ENCODE assay signal across 22 cellular contexts in the genomic region with DNA sequence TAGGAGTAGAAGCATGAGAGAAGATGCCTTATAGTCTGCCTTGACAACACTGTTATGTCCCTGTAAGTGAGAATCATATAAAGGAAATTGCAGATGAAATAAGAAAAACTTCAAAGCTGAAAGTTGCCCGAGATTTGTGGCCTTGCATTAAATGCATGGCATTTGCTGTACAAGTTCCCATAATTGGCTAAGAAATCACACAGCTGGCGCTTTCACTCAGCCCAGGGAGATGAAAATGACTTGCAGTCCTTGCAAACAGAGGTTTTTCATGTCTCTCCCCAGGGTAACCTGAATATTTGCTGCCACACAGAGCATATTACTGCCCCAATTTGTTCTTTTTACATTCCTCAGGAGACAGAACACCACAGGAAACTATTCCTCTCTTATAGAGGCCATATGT.
DNase-seq lines count a peak whose midpoint lies in the region; ATAC-seq, FAIRE-seq and TF ChIP-seq lines count a peak whose summit lies in the region.
"Had no signal": no experiment of that assay in that cellular context is flagged by ENCODE, and none has a peak within 500 bp of the region (broad histone marks: within the 10 kb centered on the region; RNA-seq: fewer than 3 reads in every experiment).

No MANE protein-coding gene starts in this region.

- H3K27ac Mint-ChIP-seq in osteocyte (ENCODE audit: unreplicated experiment) (peak overlapping the region; percentile 16), immature natural killer cell (no peak overlapping the region)
- H3K27ac Mint-ChIP-seq: B cell; CD4-positive, CD25-positive, alpha-beta regulatory T cell; HFFc6; IgD-negative memory B cell had no signal

- H3K27ac ChIP-seq in SJCRH30 = 0 out of 2 replicates have a peak overlapping the region, but pooled peaks have one; percentile 5
- no peak overlapping the region for H3K27ac ChIP-seq in heart right ventricle

- H3K9me3 ChIP-seq in SJCRH30 (replicated peaks) = no peaks in the 10 kb centered on the region
- no peaks in the 10 kb centered on the region for H3K9me3 ChIP-seq in heart right ventricle
- H3K9me3 ChIP-seq: Caco-2 had no signal

- no peaks in the 10 kb centered on the region for H3K27me3 Mint-ChIP-seq in osteocyte (ENCODE audit: unreplicated experiment)
- H3K27me3 Mint-ChIP-seq in immature natural killer cell (ENCODE audit: low read depth in 3 of 3) = peaks cover 0 to 13% (median 0%) of the 10 kb centered on the region in 3 donors
- H3K27me3 Mint-ChIP-seq: CD4-positive, CD25-positive, alpha-beta regulatory T cell had no signal

- WGBS in heart right ventricle, 2 donors = 83 to 87% methylated on average over 2 of the region's 2 CpGs

- no peak for ATAC-seq in heart right ventricle
- ATAC-seq: HCT116, HepG2 had no signal

- H3K4me1 ChIP-seq in SJCRH30 (peaks cover 8% of the 10 kb centered on the region), heart right ventricle (no peaks in the 10 kb centered on the region)
- H3K4me1 ChIP-seq: Caco-2 had no signal

- TF ChIP-seq CTCF in AG10803 (conservative IDR thresholded peaks at IDR 0.05; ENCODE audit: low read length) (no peak), osteocyte (IDR thresholded peaks at IDR 0.05) (no peak), D721Med (IDR thresholded peaks at IDR 0.05; ENCODE audit: insufficient read depth, missing control alignments) (no peak), heart right ventricle (IDR thresholded peaks at IDR 0.05) (no peak)

- H3K4me3 Mint-ChIP-seq in osteocyte (ENCODE audit: unreplicated experiment) (no peak overlapping the region), immature natural killer cell (no peak overlapping the region)
- H3K4me3 Mint-ChIP-seq: B cell; CD4-positive, CD25-positive, alpha-beta regulatory T cell; HFFc6; IgD-negative memory B cell had no signal

- no peaks in the 10 kb centered on the region for H3K27me3 ChIP-seq in SJCRH30
- no peaks in the 10 kb centered on the region for H3K27me3 ChIP-seq in heart right ventricle

- H3K9me3 Mint-ChIP-seq in osteocyte (ENCODE audit: unreplicated experiment) (peaks cover 6% of the 10 kb centered on the region), immature natural killer cell (peaks cover 0 to 4% (median 0%) of the 10 kb centered on the region in 6 donors)

- H3K4me1 Mint-ChIP-seq in osteocyte (ENCODE audit: unreplicated experiment) (peaks cover 9% of the 10 kb centered on the region), immature natural killer cell (no peaks in the 10 kb centered on the region)
- H3K4me1 Mint-ChIP-seq: B cell; CD4-positive, CD25-positive, alpha-beta regulatory T cell; IgD-negative memory B cell had no signal

- H3K36me3 Mint-ChIP-seq in osteocyte (ENCODE audit: unreplicated experiment) = no peaks in the 10 kb centered on the region
- no peaks in the 10 kb centered on the region for H3K36me3 Mint-ChIP-seq in immature natural killer cell
- H3K36me3 Mint-ChIP-seq: CD4-positive, CD25-positive, alpha-beta regulatory T cell; IgD-negative memory B cell had no signal

- no peak overlapping the region for H3K4me3 ChIP-seq in AG10803 (ENCODE audit: low read length)
- no peak overlapping the region for H3K4me3 ChIP-seq in SJCRH30
- H3K4me3 ChIP-seq in heart right ventricle = no peak overlapping the region

- no peaks in the 10 kb centered on the region for H3K36me3 ChIP-seq in SJCRH30
- no peaks in the 10 kb centered on the region for H3K36me3 ChIP-seq in heart right ventricle

- FAIRE-seq in D721Med (lab: Jason Lieb, UNC) = no peak
- FAIRE-seq: HepG2 had no signal

- intact Hi-C loops in heart right ventricle (cut with DNase I) = no loop called here

- DNase-seq in AG10803 (ENCODE audit: low read depth) (peak; percentile 48), SJCRH30 (peak; percentile 61 to 70), myocyte (ENCODE audit: low read depth) (peak; percentile 86), osteocyte (ENCODE audit: extremely low spot score, unreplicated experiment) (no peak), D721Med (ENCODE audit: insufficient read length, low spot score) (no peak), immature natural killer cell (no peak), heart right ventricle (no peak), mesenteric fat pad (ENCODE audit: low spot score) (no peak)
- DNase-seq: 8988T; C1 segment of cervical spinal cord; Caco-2; CD4-positive, CD25-positive, alpha-beta regulatory T cell; DMS153; DMS79; GDM1; GOT3; H7; HFFc6 had no signal

Comparison
In these comparisons a context has a peak if more than half of its experiments do, and no peak if none do; other contexts are left out.
1. DNase-seq: peak in AG10803 (single experiment), SJCRH30 (2 of 2) and myocyte (single experiment); none in osteocyte (single experiment), D721Med (single experiment), immature natural killer cell (0 of 3), heart right ventricle (0 of 2) and mesenteric fat pad (single experiment).